ENCODE assay signal across 17 cellular contexts in genomic region chr1:226255380-226255779, GRCh38. TPM values are rescaled to one million over a fixed set of nuclear protein-coding genes. Genes with fewer than 3 reads are reported as not detected.
A peak's percentile ranks its signal among the peaks of the same experiment; 100 is the strongest.
DNase-seq lines count a peak whose midpoint lies in the region; FAIRE-seq and TF ChIP-seq lines count a peak whose summit lies in the region.
"Had no signal": no experiment of that assay in that cellular context is flagged by ENCODE, and none has a peak within 500 bp of the region (broad histone marks: within the 10 kb centered on the region; RNA-seq: fewer than 3 reads in every experiment).

No MANE protein-coding gene starts in this region.

- H3K27me3 Mint-ChIP-seq in nephron progenitor cell (ENCODE audit: low read depth, poor library complexity), result no peaks in the 10 kb centered on the region
- H3K27me3 Mint-ChIP-seq: CD4-positive, alpha-beta T cell had no signal

- no peak overlapping the region for H3K9ac ChIP-seq in adipocyte (ENCODE audit: low read length)

- WGBS in thyroid gland, 2 donors, result 77 to 81% methylated on average over 3 of the region's 3 CpGs

- H3K27me3 ChIP-seq in adipocyte (replicated peaks; ENCODE audit: control insufficient read depth, insufficient read depth, low read length) (no peaks in the 10 kb centered on the region), thyroid gland (no peaks in the 10 kb centered on the region)
- H3K27me3 ChIP-seq: SJCRH30 had no signal

- intact Hi-C loops in thyroid gland (cut with DNase I), result no loop called here

- H3K27ac Mint-ChIP-seq in nephron progenitor cell, result peak overlapping the region; percentile 40
- H3K27ac Mint-ChIP-seq: CD4-positive, alpha-beta T cell; HFFc6 had no signal

- peaks cover 81% of the 10 kb centered on the region for H3K36me3 Mint-ChIP-seq in nephron progenitor cell (ENCODE audit: low read depth)

- H3K4me3 Mint-ChIP-seq in nephron progenitor cell, result no peak overlapping the region
- H3K4me3 Mint-ChIP-seq: CD4-positive, alpha-beta T cell; HFFc6 had no signal

- H3K9me3 ChIP-seq in adipocyte (ENCODE audit: control insufficient read depth, low read length), result peaks cover 9% of the 10 kb centered on the region
- no peaks in the 10 kb centered on the region for H3K9me3 ChIP-seq in thyroid gland

- TF ChIP-seq CTCF in D721Med (IDR thresholded peaks at IDR 0.05; ENCODE audit: insufficient read depth, missing control alignments) (no peak), nephron progenitor cell (IDR thresholded peaks at IDR 0.05) (no peak), thyroid gland (IDR thresholded peaks at IDR 0.05) (no peak)

- H3K4me1 Mint-ChIP-seq in nephron progenitor cell, result no peaks in the 10 kb centered on the region

- H3K27ac ChIP-seq in thyroid gland, result no peak overlapping the region
- H3K27ac ChIP-seq: RWPE1, SJCRH30 had no signal

- FAIRE-seq in D721Med (lab: Jason Lieb, UNC), result peak; percentile 32
- FAIRE-seq: G401.6, GM12892 had no signal

- H3K4me3 ChIP-seq in adipocyte (ENCODE audit: low read length) (no peak overlapping the region), thyroid gland (replicated peaks in 1 of 3) (no peak overlapping the region)
- H3K4me3 ChIP-seq: SJCRH30 had no signal

- peaks cover 25% of the 10 kb centered on the region for H3K9me3 Mint-ChIP-seq in nephron progenitor cell

- no peaks in the 10 kb centered on the region for H3K4me1 ChIP-seq in adipocyte (ENCODE audit: control insufficient read depth, insufficient read depth, low read length)
- H3K4me1 ChIP-seq in thyroid gland, result peaks cover 7% of the 10 kb centered on the region in 2 donors
- H3K4me1 ChIP-seq: SJCRH30 had no signal

- H3K36me3 ChIP-seq in adipocyte (ENCODE audit: control insufficient read depth, insufficient read depth, low read length, severe bottlenecking) (no peaks in the 10 kb centered on the region), thyroid gland (no peaks in the 10 kb centered on the region)

- DNase-seq in D721Med (ENCODE audit: insufficient read length, low spot score), result no peak
- peak; percentile 58 for DNase-seq in adipocyte (ENCODE audit: low read depth)
- peak; percentile 31 for DNase-seq in fibroblast of peridontal ligament (ENCODE audit: extremely low read depth)
- no peak for DNase-seq in nephron progenitor cell
- no peak for DNase-seq in thyroid gland
- DNase-seq in NCI-H510A (lab: John Stamatoyannopoulos, UW), result no peak
- DNase-seq in GM03348 (ENCODE audit: low spot score), result no peak
- DNase-seq: CD4-positive, alpha-beta T cell; DMS79 treated with DMSO at 0.1 percent for 48 hours; GOT3; HFFc6; NCI-H146; SJCRH30 had no signal

- TF ChIP-seq POLR2A in thyroid gland (IDR thresholded peaks at IDR 0.05), result no peak

RNA-seq across cellular contexts. Expression of gene MIXL1, which starts 31.9 kb away (rescaled TPM):
- total RNA-seq in thyroid gland, result not detected
- total RNA-seq: A673; CD4-positive, alpha-beta T cell; SJCRH30 had no signal

RNA-seq across cellular contexts. Expression of gene LIN9, which starts 53.6 kb away (rescaled TPM):
- 1 to 10 TPM; 1.9 to 3.3 (median 2.6) TPM for total RNA-seq in thyroid gland

Comparison
In these comparisons a context has a peak if more than half of its experiments do, and no peak if none do; other contexts are left out.
1. DNase-seq: peak in adipocyte (single experiment) and fibroblast of peridontal ligament (single experiment); none in D721Med (single experiment), nephron progenitor cell (single experiment), thyroid gland (0 of 2), NCI-H510A (single experiment) and GM03348 (single experiment).